Comparison of ENCODE assay signal across 14 cellular contexts in the genomic region with DNA sequence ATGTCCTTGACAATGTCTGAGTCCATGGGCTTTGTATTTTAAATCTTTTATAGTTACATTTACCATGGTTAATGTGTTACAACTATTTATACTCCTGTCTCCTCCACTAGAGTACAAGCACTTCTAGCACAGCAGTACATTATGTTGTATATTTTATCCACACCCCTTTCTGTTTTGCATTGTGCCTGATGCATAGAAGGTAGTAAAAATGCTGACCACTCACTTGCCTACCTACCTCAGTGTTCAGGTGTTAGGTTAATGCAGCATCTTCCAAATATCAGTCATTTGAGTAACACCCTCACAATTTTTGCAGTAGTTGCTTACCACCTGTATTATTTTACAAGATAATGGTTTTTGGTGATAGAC. TPM values are rescaled to one million over a fixed set of nuclear protein-coding genes. Genes with fewer than 3 reads are reported as not detected.
A peak's percentile ranks its signal among the peaks of the same experiment; 100 is the strongest.
DNase-seq lines count a peak whose midpoint lies in the region; ATAC-seq and TF ChIP-seq lines count a peak whose summit lies in the region.
"Had no signal": no experiment of that assay in that cellular context is flagged by ENCODE, and none has a peak within 500 bp of the region (broad histone marks: within the 10 kb centered on the region; RNA-seq: fewer than 3 reads in every experiment).

No MANE protein-coding gene starts in this region.

- no peak overlapping the region for H3K4me3 Mint-ChIP-seq in activated CD4-positive, alpha-beta memory T cell treated with anti-CD3 and anti-CD28 coated beads, Interleukin-2, amount 10 ng/mL, durations not matched to agents 7 days and 5 days
- H3K4me3 Mint-ChIP-seq: CD14-positive monocyte had no signal

- peak overlapping the region; percentile 76; the same call in 1 of the 2 replicates for H3K27ac ChIP-seq in Panc1 (ENCODE audit: low read length)
- peak overlapping the region; percentile 7 for H3K27ac ChIP-seq in mesenchymal stem cell (ENCODE audit: low read length, poor library complexity, severe bottlenecking)
- H3K27ac ChIP-seq in tibial artery: peak overlapping the region; percentile 68 to 70
- H3K27ac ChIP-seq: parathyroid adenoma had no signal

- H2AFZ ChIP-seq in mesenchymal stem cell (ENCODE audit: low read depth, low read length): no peak overlapping the region
- H2AFZ ChIP-seq: parathyroid adenoma had no signal

- no peak overlapping the region for H3K23ac ChIP-seq in mesenchymal stem cell (ENCODE audit: low read length in 2 of 2)

- ATAC-seq in GM21723 (IDR thresholded peaks at IDR 0.05; ENCODE audit: unreplicated experiment) (peak; percentile 25), Panc1 (no peak), HG03135 (IDR thresholded peaks at IDR 0.05; ENCODE audit: unreplicated experiment) (no peak)
- ATAC-seq: gastrocnemius medialis had no signal

- peaks cover 18% of the 10 kb centered on the region for H3K9me3 Mint-ChIP-seq in activated CD4-positive, alpha-beta memory T cell treated with anti-CD3 and anti-CD28 coated beads, Interleukin-2, amount 10 ng/mL, durations not matched to agents 7 days and 5 days

- H3K18ac ChIP-seq in mesenchymal stem cell (ENCODE audit: low read depth in 1 of 2, low read length in 2 of 2): peak overlapping the region in 1 of 2 experiments; percentile 80

- no peaks in the 10 kb centered on the region for H3K36me3 ChIP-seq in Panc1 (ENCODE audit: control insufficient read depth, insufficient read depth, low read length)
- no peaks in the 10 kb centered on the region for H3K36me3 ChIP-seq in mesenchymal stem cell (ENCODE audit: control insufficient read depth in 1 of 2, insufficient read depth in 2 of 2, low read depth in 1 of 2, low read length in 2 of 2)
- no peaks in the 10 kb centered on the region for H3K36me3 ChIP-seq in tibial artery
- H3K36me3 ChIP-seq: gastrocnemius medialis had no signal

- no peak overlapping the region for H2BK5ac ChIP-seq in mesenchymal stem cell (ENCODE audit: low read depth, low read length, poor library complexity, severe bottlenecking)

- H3K27me3 Mint-ChIP-seq in activated CD4-positive, alpha-beta memory T cell treated with anti-CD3 and anti-CD28 coated beads, Interleukin-2, amount 10 ng/mL, durations not matched to agents 7 days and 5 days: no peaks in the 10 kb centered on the region

- peak overlapping the region in 1 of 2 experiments; percentile 94 for H2BK12ac ChIP-seq in mesenchymal stem cell (ENCODE audit: low read length in 2 of 2)

- no peak overlapping the region for H4K8ac ChIP-seq in mesenchymal stem cell (ENCODE audit: low read length)

- H2BK15ac ChIP-seq in mesenchymal stem cell (ENCODE audit: low read depth, poor library complexity, severe bottlenecking): no peak overlapping the region

- H3K9ac ChIP-seq in mesenchymal stem cell (ENCODE audit: low read length): no peak overlapping the region
- H3K9ac ChIP-seq: parathyroid adenoma had no signal

- no peak overlapping the region for H2AK5ac ChIP-seq in mesenchymal stem cell (ENCODE audit: low read length, severe bottlenecking)

- H3K14ac ChIP-seq in mesenchymal stem cell (ENCODE audit: low read length in 2 of 2): no peak overlapping the region

- no peak overlapping the region for H3K4ac ChIP-seq in mesenchymal stem cell (ENCODE audit: low read depth in 1 of 2, low read length in 2 of 2)

- H3K4me1 ChIP-seq in Panc1 (ENCODE audit: control insufficient read depth, insufficient read depth, low read length): peaks cover 19% of the 10 kb centered on the region
- H3K4me1 ChIP-seq in mesenchymal stem cell (ENCODE audit: control insufficient read depth, insufficient read depth, low read depth, low read length): peaks cover 5% of the 10 kb centered on the region
- H3K4me1 ChIP-seq in tibial artery: peaks cover 0 to 81% (median 47%) of the 10 kb centered on the region in 4 donors

- H2BK120ac ChIP-seq in mesenchymal stem cell (ENCODE audit: low read depth, low read length): no peak overlapping the region

- H3K4me3 ChIP-seq in Panc1 (ENCODE audit: low read depth in 2 of 2, low read length in 2 of 2) (no peak overlapping the region), mesenchymal stem cell (ENCODE audit: insufficient read depth in 1 of 2, low read depth in 1 of 2, low read length in 2 of 2) (no peak overlapping the region), tibial artery (no peak overlapping the region)
- H3K4me3 ChIP-seq: gastrocnemius medialis had no signal

- no peak overlapping the region for H3K4me2 ChIP-seq in mesenchymal stem cell (ENCODE audit: low read length, poor library complexity, severe bottlenecking)

- H3K9me3 ChIP-seq in Panc1 (ENCODE audit: control insufficient read depth, insufficient read depth, low read depth, low read length) (no peaks in the 10 kb centered on the region), mesenchymal stem cell (ENCODE audit: control insufficient read depth, low read length) (no peaks in the 10 kb centered on the region), tibial artery (no peaks in the 10 kb centered on the region)
- H3K9me3 ChIP-seq: gastrocnemius medialis had no signal

- H4K91ac ChIP-seq in mesenchymal stem cell (ENCODE audit: low read length): no peak overlapping the region

- peaks cover 53% of the 10 kb centered on the region for H3K4me1 Mint-ChIP-seq in activated CD4-positive, alpha-beta memory T cell treated with anti-CD3 and anti-CD28 coated beads, Interleukin-2, amount 10 ng/mL, durations not matched to agents 7 days and 5 days

- in situ Hi-C loops in Panc1 (cut with HindIII; ENCODE audit: low pct_unique_long_range_greater_than_20kb, low sequenced_read_pairs): no loop called here

- TF ChIP-seq CTCF in Panc1 (IDR thresholded peaks at IDR 0.05): no peak
- no peak for TF ChIP-seq CTCF in tibial artery (IDR thresholded peaks at IDR 0.05)

- POLR2A ChIA-PET in Panc1 (lab: Charles Lee): no interaction called here
- POLR2A ChIA-PET in activated CD4-positive, alpha-beta memory T cell treated with anti-CD3 and anti-CD28 coated beads, Interleukin-2, amount 10 ng/mL, durations not matched to agents 7 days and 5 days (lab: Charles Lee): no interaction called here

- H3K36me3 Mint-ChIP-seq in activated CD4-positive, alpha-beta memory T cell treated with anti-CD3 and anti-CD28 coated beads, Interleukin-2, amount 10 ng/mL, durations not matched to agents 7 days and 5 days (ENCODE audit: low read depth): peaks cover 18% of the 10 kb centered on the region
- H3K36me3 Mint-ChIP-seq: CD14-positive monocyte had no signal

- CTCF ChIA-PET in Panc1 (lab: Charles Lee): no interaction called here
- CTCF ChIA-PET in activated CD4-positive, alpha-beta memory T cell treated with anti-CD3 and anti-CD28 coated beads, Interleukin-2, amount 10 ng/mL, durations not matched to agents 7 days and 5 days (lab: Charles Lee): interaction anchor here (1.4 kb wide), 1 partner anchor 273 kb away, joined by 3 read pairs; no protein-coding TSS in a partner anchor

- intact Hi-C loops in Panc1 (cut with micrococcal nuclease; ENCODE audit: unreplicated experiment) (no loop called here), tibial artery (cut with DNase I; ENCODE audit: low total_unique reads) (no loop called here)

- DNase-seq in Panc1 (ENCODE audit: low read depth, low spot score) (no peak), mesenchymal stem cell (no peak), tibial artery (no peak), HuH-7 (ENCODE audit: low spot score) (no peak)
- no peak for DNase-seq in activated CD4-positive, alpha-beta memory T cell treated with anti-CD3 and anti-CD28 coated beads, Interleukin-2, amount 10 ng/mL, durations not matched to agents 7 days and 5 days
- DNase-seq: activated CD8-positive, alpha-beta memory T cell treated with anti-CD3 and anti-CD28 coated beads for 24 hours; activated gamma-delta T cell treated with Interleukin-2 at 50 U/mL for 16 hours; gastrocnemius medialis; stimulated activated CD4-positive, alpha-beta T cell treated with anti-CD3 and anti-CD28 coated beads, Interleukin-12 subunit alpha, Interleukin-12 subunit beta, amount 100 ng/mL, for 4 hours; substantia nigra had no signal

- H3K27me3 ChIP-seq in Panc1 (ENCODE audit: control insufficient read depth, insufficient read depth, low read length): no peaks in the 10 kb centered on the region
- no peaks in the 10 kb centered on the region for H3K27me3 ChIP-seq in mesenchymal stem cell (ENCODE audit: control insufficient read depth in 1 of 2, insufficient read depth in 1 of 2, low read length in 2 of 2)
- H3K27me3 ChIP-seq in tibial artery: no peaks in the 10 kb centered on the region
- H3K27me3 ChIP-seq: gastrocnemius medialis had no signal

- H3K27ac Mint-ChIP-seq in activated CD4-positive, alpha-beta memory T cell treated with anti-CD3 and anti-CD28 coated beads, Interleukin-2, amount 10 ng/mL, durations not matched to agents 7 days and 5 days: no peak overlapping the region
- H3K27ac Mint-ChIP-seq: CD14-positive monocyte had no signal

- peaks cover 6% of the 10 kb centered on the region for H3K79me1 ChIP-seq in mesenchymal stem cell (replicated peaks; ENCODE audit: low read length, poor library complexity, severe bottlenecking)

- BruUV-seq in Panc1 (replicated peaks; lab: Mats Ljungman, UMichigan): no TSS peak

RNA-seq across cellular contexts. Expression of gene SLC38A2, which starts 31.1 kb away (rescaled TPM):
- 341 TPM for total RNA-seq in Panc1 (2021; ENCODE audit: unreplicated experiment)
- polyA plus RNA-seq in Panc1 (2012; ENCODE audit: insufficient read length): 122 TPM
- 438 TPM for polyA plus RNA-seq in mesenchymal stem cell (2013, experiment 1 of 2)
- polyA plus RNA-seq in mesenchymal stem cell (2013, experiment 2 of 2): 429 TPM
- total RNA-seq in activated CD4-positive, alpha-beta memory T cell treated with anti-CD3 and anti-CD28 coated beads, Interleukin-2, amount 10 ng/mL, durations not matched to agents 7 days and 5 days: 100 to 1,000 TPM; 265 to 267 TPM

Comparison
In these comparisons a context has a peak if more than half of its experiments do, and no peak if none do; other contexts are left out.
1. H3K27ac ChIP-seq: peak in every context shown above with its lines; median percentile 76 in Panc1; 69 in tibial artery; 7 in mesenchymal stem cell.